Comparison of ENCODE assay signal across 8 cellular contexts in genomic region chr20:57654363-57654997, GRCh38. TPM values are rescaled to one million over a fixed set of nuclear protein-coding genes. Genes with fewer than 3 reads are reported as not detected.
DNase-seq lines count a peak whose midpoint lies in the region; ATAC-seq and TF ChIP-seq lines count a peak whose summit lies in the region.

No MANE protein-coding gene starts in this region.

- H3K27ac ChIP-seq in HL-60 (replicated peaks) = no peak overlapping the region
- no peak overlapping the region for H3K27ac ChIP-seq in cardiac muscle cell

- peak; percentile 89 for TF ChIP-seq CTCF in AG04449 (IDR thresholded peaks at IDR 0.05; ENCODE audit: insufficient read depth, low read length, missing control alignments)
- peak; percentile 94 for TF ChIP-seq CTCF in GM13977 (IDR thresholded peaks at IDR 0.05; ENCODE audit: extremely low read depth, insufficient read depth, missing control alignments)
- peak; percentile 93 for TF ChIP-seq CTCF in HL-60 (IDR thresholded peaks at IDR 0.05; ENCODE audit: insufficient read depth, low read length)
- peak; percentile 92 for TF ChIP-seq CTCF in cardiac muscle cell (IDR thresholded peaks at IDR 0.05; ENCODE audit: low read depth, low read length)

- POLR2A ChIA-PET in AG04449 (lab: Yijun Ruan, JAX) = no interaction called here

- H3K36me3 ChIP-seq in cardiac muscle cell = no peaks in the 10 kb centered on the region

- intact Hi-C loops in posterior vena cava (cut with DNase I) = loop anchor here (1.0 to 5.0 kb wide), 4 partner anchors 433 to 528 kb away; no protein-coding TSS in a partner anchor

- H3K36me3 Mint-ChIP-seq in activated naive CD4-positive, alpha-beta T cell treated with anti-CD3 and anti-CD28 coated beads, Interleukin-2, amount 50 U/mL, for 72 hours = no peaks in the 10 kb centered on the region

- in situ Hi-C loops in GM13977 (cut with MboI; ENCODE audit: low pct_unique_long_range_greater_than_20kb, low sequenced_read_pairs, unreplicated experiment) = loop anchor here (10.0 kb wide), 1 partner anchor 430 kb away; no protein-coding TSS in a partner anchor

- H3K27ac Mint-ChIP-seq in activated naive CD4-positive, alpha-beta T cell treated with anti-CD3 and anti-CD28 coated beads, Interleukin-2, amount 50 U/mL, for 72 hours = no peak overlapping the region

- CTCF ChIA-PET in AG04449 (lab: Yijun Ruan, JAX) = interaction anchor here (0.6 to 5.4 kb wide), 36 partner anchors 11 to 556 kb away, joined by 3 to 59 read pairs (median 4); no protein-coding TSS in a partner anchor

- peaks cover 8% of the 10 kb centered on the region for H3K27me3 ChIP-seq in HL-60 (ENCODE audit: insufficient read depth, poor library complexity, severe bottlenecking)
- H3K27me3 ChIP-seq in cardiac muscle cell = no peaks in the 10 kb centered on the region

- H3K4me3 ChIP-seq in AG04449 (ENCODE audit: low read depth, low read length) (no peak overlapping the region), HL-60 (replicated peaks; ENCODE audit: insufficient read depth, low read length) (no peak overlapping the region), cardiac muscle cell (no peak overlapping the region)

- H3K4me1 ChIP-seq in cardiac muscle cell (ENCODE audit: low read depth) = no peaks in the 10 kb centered on the region

- H3K9me3 Mint-ChIP-seq in activated naive CD4-positive, alpha-beta T cell treated with anti-CD3 and anti-CD28 coated beads, Interleukin-2, amount 50 U/mL, for 72 hours = no peaks in the 10 kb centered on the region

- DNase-seq in AG04449 (ENCODE audit: low read depth, low spot score) (no peak), GM13977 (ENCODE audit: low spot score) (peak; percentile 94), HL-60 (ENCODE audit: low read depth in 1 of 2, low spot score in 1 of 2) (peak in 1 of 2 experiments; percentile 26), SHP77 treated with DMSO at 0.1 percent for 48 hours (lab: John Stamatoyannopoulos, UW) (peak; percentile 38), cardiac muscle cell (ENCODE audit: low read depth in 1 of 2, low spot score in 1 of 2) (peak; percentile 71 to 73), posterior vena cava (ENCODE audit: low spot score) (peak; percentile 70), putamen (ENCODE audit: low spot score) (no peak)
- peak; percentile 55 to 62 for DNase-seq in activated naive CD4-positive, alpha-beta T cell treated with anti-CD3 and anti-CD28 coated beads, Interleukin-2, amount 50 U/mL, for 72 hours (ENCODE audit: low spot score in 2 of 2)

- H3K9me3 ChIP-seq in cardiac muscle cell (ENCODE audit: low read depth) = no peaks in the 10 kb centered on the region

- ATAC-seq in activated naive CD4-positive, alpha-beta T cell treated with anti-CD3 and anti-CD28 coated beads, Interleukin-2, amount 50 U/mL, for 72 hours = peak; percentile 75 to 87

RNA-seq across cellular contexts. Expression of gene ZBP1, which starts 34.3 kb away (rescaled TPM):
- 1 to 10 TPM in 1 of 2 donors, under 1 TPM in 1; 0.16 to 1.1 TPM for total RNA-seq in activated naive CD4-positive, alpha-beta T cell treated with anti-CD3 and anti-CD28 coated beads, Interleukin-2, amount 50 U/mL, for 72 hours
- total RNA-seq in cardiac muscle cell (not detected in 2 replicates), posterior vena cava (under 1 TPM; 0.24 to 0.37 TPM)
- not detected in 2 replicates for polyA plus RNA-seq in cardiac muscle cell

RNA-seq across cellular contexts. Expression of gene PMEPA1, which starts 55.3 kb away (rescaled TPM):
- 1 to 10 TPM; 2.2 to 3.9 TPM for total RNA-seq in activated naive CD4-positive, alpha-beta T cell treated with anti-CD3 and anti-CD28 coated beads, Interleukin-2, amount 50 U/mL, for 72 hours
- 2.4 and 8.8 TPM in 2 replicates for total RNA-seq in cardiac muscle cell
- polyA plus RNA-seq in cardiac muscle cell = 10.5 and 10.9 TPM in 2 replicates
- total RNA-seq in posterior vena cava = 10 to 100 TPM; 45.6 to 55.6 TPM

Comparison
In these comparisons a context has a peak if more than half of its experiments do, and no peak if none do; other contexts are left out.
1. DNase-seq: peak in GM13977 (single experiment), SHP77 treated with DMSO at 0.1 percent for 48 hours (single experiment), activated naive CD4-positive, alpha-beta T cell treated with anti-CD3 and anti-CD28 coated beads, Interleukin-2, amount 50 U/mL, for 72 hours (2 of 2), cardiac muscle cell (2 of 2) and posterior vena cava (single experiment); none in AG04449 (single experiment) and putamen (single experiment).
2. Peak in every context shown above with its lines, with median percentiles within 50 percentile points of each other: CTCF ChIP-seq.